In genomic region chr17:45293413-45294211, GRCh38 we compare ENCODE assay signal across 8 cellular contexts. TPM values are rescaled to one million over a fixed set of nuclear protein-coding genes. Genes with fewer than 3 reads are reported as not detected.
DNase-seq lines count a peak whose midpoint lies in the region; ATAC-seq and TF ChIP-seq lines count a peak whose summit lies in the region.

No MANE protein-coding gene starts in this region.

- peak; percentile 92 for DNase-seq in DMS 273 (lab: John Stamatoyannopoulos, UW; ENCODE audit: unreplicated experiment)
- peak; percentile 79 for DNase-seq in LNCaP clone FGC (ENCODE audit: low read depth)
- no peak for DNase-seq in activated naive CD8-positive, alpha-beta T cell treated with anti-CD3 and anti-CD28 coated beads for 36 hours
- DNase-seq in Right ventricle myocardium superior = peak; percentile 88
- no peak for DNase-seq in osteocyte (ENCODE audit: extremely low spot score, unreplicated experiment)
- no peak for DNase-seq in progenitor cell of endocrine pancreas (ENCODE audit: low spot score, unreplicated experiment)
- DNase-seq in COR-L47 (lab: John Stamatoyannopoulos, UW) = no peak
- DNase-seq in NCI-H2227 (lab: John Stamatoyannopoulos, UW; ENCODE audit: unreplicated experiment) = no peak

- H3K27me3 Mint-ChIP-seq in activated naive CD8-positive, alpha-beta T cell treated with anti-CD3 and anti-CD28 coated beads for 36 hours = no peaks in the 10 kb centered on the region
- H3K27me3 Mint-ChIP-seq in osteocyte (ENCODE audit: unreplicated experiment) (no peaks in the 10 kb centered on the region), progenitor cell of endocrine pancreas (no peaks in the 10 kb centered on the region)

- peak overlapping the region; percentile 20 for H3K4me3 ChIP-seq in LNCaP clone FGC (ENCODE audit: low read depth, low read length)

- intact Hi-C loops in Right ventricle myocardium superior (cut with DNase I) = no loop called here

- peaks cover 37% of the 10 kb centered on the region for H3K36me3 Mint-ChIP-seq in activated naive CD8-positive, alpha-beta T cell treated with anti-CD3 and anti-CD28 coated beads for 36 hours
- peaks cover 21% of the 10 kb centered on the region for H3K36me3 Mint-ChIP-seq in osteocyte (ENCODE audit: unreplicated experiment)
- H3K36me3 Mint-ChIP-seq in progenitor cell of endocrine pancreas (ENCODE audit: insufficient read depth) = peaks cover 2% of the 10 kb centered on the region

- ATAC-seq in Right ventricle myocardium superior (ENCODE audit: poor library complexity) = peak; percentile 67

- H3K27ac Mint-ChIP-seq in activated naive CD8-positive, alpha-beta T cell treated with anti-CD3 and anti-CD28 coated beads for 36 hours = peak overlapping the region; percentile 39
- H3K27ac Mint-ChIP-seq in osteocyte (ENCODE audit: unreplicated experiment) (peak overlapping the region; percentile 88), progenitor cell of endocrine pancreas (no peak overlapping the region)

- TF ChIP-seq CTCF in LNCaP clone FGC (IDR thresholded peaks at IDR 0.05; ENCODE audit: control insufficient read depth, extremely low read depth, insufficient read depth) = peak; percentile 42
- TF ChIP-seq CTCF in osteocyte (IDR thresholded peaks at IDR 0.05) = peak; percentile 26
- TF ChIP-seq CTCF in progenitor cell of endocrine pancreas (IDR thresholded peaks at IDR 0.05; ENCODE audit: unreplicated experiment) = no peak

- no peaks in the 10 kb centered on the region for H3K9me3 Mint-ChIP-seq in activated naive CD8-positive, alpha-beta T cell treated with anti-CD3 and anti-CD28 coated beads for 36 hours
- no peaks in the 10 kb centered on the region for H3K9me3 Mint-ChIP-seq in osteocyte (ENCODE audit: unreplicated experiment)
- H3K9me3 Mint-ChIP-seq in progenitor cell of endocrine pancreas (ENCODE audit: low read depth) = no peaks in the 10 kb centered on the region

- peaks cover 61% of the 10 kb centered on the region for H3K4me1 Mint-ChIP-seq in activated naive CD8-positive, alpha-beta T cell treated with anti-CD3 and anti-CD28 coated beads for 36 hours
- H3K4me1 Mint-ChIP-seq in osteocyte (ENCODE audit: unreplicated experiment) (peaks cover 78% of the 10 kb centered on the region), progenitor cell of endocrine pancreas (ENCODE audit: low read depth) (peaks cover 4% of the 10 kb centered on the region)

- H3K4me3 Mint-ChIP-seq in activated naive CD8-positive, alpha-beta T cell treated with anti-CD3 and anti-CD28 coated beads for 36 hours = no peak overlapping the region
- H3K4me3 Mint-ChIP-seq in osteocyte (ENCODE audit: unreplicated experiment) (peak overlapping the region; percentile 47), progenitor cell of endocrine pancreas (ENCODE audit: low read depth) (no peak overlapping the region)

RNA-seq across cellular contexts. Expression of gene MAP3K14, which starts 23.2 kb away (rescaled TPM):
- 10 to 100 TPM; 27.1 to 28.3 TPM for total RNA-seq in activated naive CD8-positive, alpha-beta T cell treated with anti-CD3 and anti-CD28 coated beads for 36 hours
- total RNA-seq in Right ventricle myocardium superior (12.2 TPM), osteocyte (12.7 and 13.2 TPM in 2 replicates), progenitor cell of endocrine pancreas (7.8 and 8.7 TPM in 2 replicates)

RNA-seq across cellular contexts. Expression of gene SPATA32, which starts 31.7 kb away (rescaled TPM):
- under 1 TPM; 0.62 to 0.68 TPM for total RNA-seq in activated naive CD8-positive, alpha-beta T cell treated with anti-CD3 and anti-CD28 coated beads for 36 hours
- total RNA-seq in Right ventricle myocardium superior = not detected
- total RNA-seq in osteocyte = 0.18 TPM in 1 of 2 replicates, not detected in the other
- total RNA-seq in progenitor cell of endocrine pancreas = 0.24 TPM in 1 of 2 replicates, not detected in the other

Comparison
In these comparisons a context has a peak if more than half of its experiments do, and no peak if none do; other contexts are left out.
1. DNase-seq: peak in DMS 273 (single experiment), LNCaP clone FGC (single experiment) and Right ventricle myocardium superior (single experiment); none in activated naive CD8-positive, alpha-beta T cell treated with anti-CD3 and anti-CD28 coated beads for 36 hours (single experiment), osteocyte (single experiment), progenitor cell of endocrine pancreas (single experiment), COR-L47 (single experiment) and NCI-H2227 (single experiment).